ENCODE assay signal across 17 cellular contexts in the genomic region with DNA sequence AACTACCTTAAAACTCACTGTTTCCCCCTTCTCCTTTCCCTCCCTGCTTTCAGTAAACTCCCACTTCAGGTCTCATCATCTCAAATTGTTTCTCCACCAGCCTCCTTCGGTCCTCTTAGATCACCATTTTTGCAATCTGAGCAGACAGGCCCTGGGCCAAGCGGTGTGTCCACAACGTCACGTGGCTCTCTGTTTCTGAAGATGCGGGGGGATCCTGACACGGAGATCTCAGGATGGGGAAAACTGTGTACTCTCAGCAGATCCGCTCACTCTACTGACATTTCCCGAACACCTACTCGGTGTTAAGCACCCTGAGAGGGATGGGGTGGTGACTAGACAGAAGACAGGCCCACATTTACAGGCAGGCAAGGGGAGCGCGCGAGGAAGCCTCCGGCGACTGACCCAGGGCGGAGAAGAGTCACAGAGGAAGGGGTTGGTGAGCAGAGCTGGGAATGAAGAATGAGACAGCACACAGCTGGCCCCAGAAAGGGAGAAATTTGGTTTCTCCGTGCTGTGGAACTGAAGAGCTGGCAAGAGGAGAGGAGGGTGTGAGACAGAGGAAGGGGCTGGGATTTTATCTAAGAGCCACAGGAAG. TPM values are rescaled to one million over a fixed set of nuclear protein-coding genes. Genes with fewer than 3 reads are reported as not detected.
DNase-seq lines count a peak whose midpoint lies in the region; ATAC-seq and TF ChIP-seq lines count a peak whose summit lies in the region.
"Had no signal": no experiment of that assay in that cellular context is flagged by ENCODE, and none has a peak within 500 bp of the region (broad histone marks: within the 10 kb centered on the region; RNA-seq: fewer than 3 reads in every experiment).

No MANE protein-coding gene starts in this region.

- peak overlapping the region; percentile 60 for H2AFZ ChIP-seq in smooth muscle cell (ENCODE audit: low read depth)

- no peaks in the 10 kb centered on the region for H3K36me3 Mint-ChIP-seq in stimulated activated effector memory CD8-positive, alpha-beta T cell treated with anti-CD3 and anti-CD28 coated beads, Interleukin-12 subunit alpha, Interleukin-12 subunit beta, amount 100 ng/mL, for 72 hours
- H3K36me3 Mint-ChIP-seq: CD4-positive, alpha-beta memory T cell had no signal

- H3K36me3 ChIP-seq in cardiac muscle cell, result no peaks in the 10 kb centered on the region
- H3K36me3 ChIP-seq in left ventricle myocardium inferior, result no peaks in the 10 kb centered on the region
- no peaks in the 10 kb centered on the region for H3K36me3 ChIP-seq in mesodermal cell (ENCODE audit: control insufficient read depth, insufficient read depth, low read length)
- H3K36me3 ChIP-seq in smooth muscle cell (ENCODE audit: low read depth), result no peaks in the 10 kb centered on the region

- intact Hi-C loops in left ventricle myocardium inferior (cut with micrococcal nuclease), result no loop called here

- H3K9me3 ChIP-seq in cardiac muscle cell (ENCODE audit: low read depth) (no peaks in the 10 kb centered on the region), left ventricle myocardium inferior (replicated peaks) (no peaks in the 10 kb centered on the region), mesodermal cell (ENCODE audit: control insufficient read depth, low read length) (no peaks in the 10 kb centered on the region), smooth muscle cell (replicated peaks; ENCODE audit: low read depth) (no peaks in the 10 kb centered on the region)

- no peak for DNase-seq in cardiac muscle cell (ENCODE audit: low read depth in 1 of 2, low spot score in 1 of 2)
- DNase-seq in left ventricle myocardium inferior, result no peak
- peak; percentile 28 for DNase-seq in amniotic epithelial cell (ENCODE audit: low read depth)
- DNase-seq in smooth muscle cell (lab: John Stamatoyannopoulos, UW; ENCODE audit: unreplicated experiment), result no peak
- no peak for DNase-seq in stimulated activated effector memory CD8-positive, alpha-beta T cell treated with anti-CD3 and anti-CD28 coated beads, Interleukin-12 subunit alpha, Interleukin-12 subunit beta, amount 100 ng/mL, for 72 hours (ENCODE audit: low spot score in 2 of 2)
- DNase-seq in NCI-H526 treated with DMSO at 0.1 percent for 48 hours (lab: John Stamatoyannopoulos, UW), result no peak
- DNase-seq in foreskin keratinocyte, result no peak
- DNase-seq: CD4-positive, alpha-beta memory T cell; DMS79; H9; Kasumi-1; NCI-H187; NCI-H345; RPMI8226 had no signal

- no peak overlapping the region for H3K4me3 Mint-ChIP-seq in stimulated activated effector memory CD8-positive, alpha-beta T cell treated with anti-CD3 and anti-CD28 coated beads, Interleukin-12 subunit alpha, Interleukin-12 subunit beta, amount 100 ng/mL, for 72 hours
- H3K4me3 Mint-ChIP-seq: H9 had no signal

- TF ChIP-seq CTCF in cardiac muscle cell (IDR thresholded peaks at IDR 0.05; ENCODE audit: low read depth, low read length) (no peak), left ventricle myocardium inferior (IDR thresholded peaks at IDR 0.05; ENCODE audit: borderline replicate concordance) (no peak), smooth muscle cell (IDR thresholded peaks at IDR 0.05; ENCODE audit: borderline replicate concordance, insufficient read depth, poor library complexity, severe bottlenecking) (no peak), foreskin keratinocyte (conservative IDR thresholded peaks at IDR 0.05) (no peak)

- H3K4me1 ChIP-seq in cardiac muscle cell (ENCODE audit: low read depth) (peaks cover 5% of the 10 kb centered on the region), left ventricle myocardium inferior (no peaks in the 10 kb centered on the region), mesodermal cell (ENCODE audit: control insufficient read depth, insufficient read depth, low read length, poor library complexity, severe bottlenecking) (peaks cover 26% of the 10 kb centered on the region), smooth muscle cell (ENCODE audit: low read depth) (no peaks in the 10 kb centered on the region), foreskin keratinocyte (no peaks in the 10 kb centered on the region)

- no peak overlapping the region for H3K27ac Mint-ChIP-seq in stimulated activated effector memory CD8-positive, alpha-beta T cell treated with anti-CD3 and anti-CD28 coated beads, Interleukin-12 subunit alpha, Interleukin-12 subunit beta, amount 100 ng/mL, for 72 hours
- H3K27ac Mint-ChIP-seq: CD4-positive, alpha-beta memory T cell; H9 had no signal

- ATAC-seq in stimulated activated effector memory CD8-positive, alpha-beta T cell treated with anti-CD3 and anti-CD28 coated beads, Interleukin-12 subunit alpha, Interleukin-12 subunit beta, amount 100 ng/mL, for 72 hours, result no peak
- ATAC-seq in foreskin keratinocyte, result no peak

- no peak overlapping the region for H3K9ac ChIP-seq in smooth muscle cell (ENCODE audit: low read depth)

- H3K27me3 ChIP-seq in cardiac muscle cell (no peaks in the 10 kb centered on the region), left ventricle myocardium inferior (ENCODE audit: low read depth) (no peaks in the 10 kb centered on the region), smooth muscle cell (ENCODE audit: low read depth) (no peaks in the 10 kb centered on the region), foreskin keratinocyte (no peaks in the 10 kb centered on the region)

- no peaks in the 10 kb centered on the region for H3K4me1 Mint-ChIP-seq in stimulated activated effector memory CD8-positive, alpha-beta T cell treated with anti-CD3 and anti-CD28 coated beads, Interleukin-12 subunit alpha, Interleukin-12 subunit beta, amount 100 ng/mL, for 72 hours

- H3F3A ChIP-seq in smooth muscle cell (ENCODE audit: low read depth), result no peaks in the 10 kb centered on the region

- no peaks in the 10 kb centered on the region for H3K9me3 Mint-ChIP-seq in stimulated activated effector memory CD8-positive, alpha-beta T cell treated with anti-CD3 and anti-CD28 coated beads, Interleukin-12 subunit alpha, Interleukin-12 subunit beta, amount 100 ng/mL, for 72 hours
- H3K9me3 Mint-ChIP-seq: CD4-positive, alpha-beta memory T cell had no signal

- no peaks in the 10 kb centered on the region for H4K20me1 ChIP-seq in smooth muscle cell (ENCODE audit: low read depth)

- peak overlapping the region; percentile 25 for H3K27ac ChIP-seq in cardiac muscle cell
- no peak overlapping the region for H3K27ac ChIP-seq in left ventricle myocardium inferior (replicated peaks)
- H3K27ac ChIP-seq in mesodermal cell (ENCODE audit: low read depth, low read length, severe bottlenecking), result peak overlapping the region; percentile 3
- no peak overlapping the region for H3K27ac ChIP-seq in smooth muscle cell (ENCODE audit: low read depth)
- H3K27ac ChIP-seq in foreskin keratinocyte, result no peak overlapping the region

- no peaks in the 10 kb centered on the region for H3K79me2 ChIP-seq in smooth muscle cell (ENCODE audit: low read depth)

- H3K4me3 ChIP-seq in cardiac muscle cell, result no peak overlapping the region
- no peak overlapping the region for H3K4me3 ChIP-seq in left ventricle myocardium inferior
- H3K4me3 ChIP-seq in mesodermal cell (ENCODE audit: extremely low read depth, insufficient read depth, low read length, poor library complexity, severe bottlenecking), result no peak overlapping the region
- no peak overlapping the region for H3K4me3 ChIP-seq in smooth muscle cell

- 77 to 88% methylated on average over 12 to 16 of the region's 16 CpGs for WGBS in mesodermal cell (ENCODE audit: insufficient coverage in 2 of 2), 2 experiments
- WGBS in smooth muscle cell (ENCODE audit: low lambda C conversion rate), result 69% methylated on average over 16 of the region's 16 CpGs

- H3K4me2 ChIP-seq in smooth muscle cell, result no peak overlapping the region

RNA-seq across cellular contexts. Expression of gene SERP2, which starts 38.8 kb away (rescaled TPM):
- total RNA-seq in cardiac muscle cell (3.5 and 8.6 TPM in 2 replicates), left ventricle myocardium inferior (13.0 TPM), smooth muscle cell (1.1 and 1.8 TPM in 2 replicates), foreskin keratinocyte (4.9 and 6.0 TPM in 2 replicates)
- polyA plus RNA-seq in cardiac muscle cell (3.5 and 9.0 TPM in 2 replicates), smooth muscle cell (1.9 and 2.1 TPM in 2 replicates), foreskin keratinocyte (6.7 and 7.7 TPM in 2 replicates)
- 2.5 TPM for polyA plus RNA-seq in mesodermal cell (2013, experiment 1 of 2)
- 3.1 TPM for polyA plus RNA-seq in mesodermal cell (2013, experiment 2 of 2)
- total RNA-seq: A172; CD4-positive, alpha-beta memory T cell; G401 had no signal
- polyA plus RNA-seq: CD4-positive, alpha-beta memory T cell had no signal

Comparison
In these comparisons a context has a peak if more than half of its experiments do, and no peak if none do; other contexts are left out.
1. H3K27ac ChIP-seq: peak in cardiac muscle cell (single experiment) and mesodermal cell (single experiment); none in left ventricle myocardium inferior (single experiment), smooth muscle cell (single experiment) and foreskin keratinocyte (single experiment).